ENCODE assay signal across 4 cellular contexts in the genomic region with DNA sequence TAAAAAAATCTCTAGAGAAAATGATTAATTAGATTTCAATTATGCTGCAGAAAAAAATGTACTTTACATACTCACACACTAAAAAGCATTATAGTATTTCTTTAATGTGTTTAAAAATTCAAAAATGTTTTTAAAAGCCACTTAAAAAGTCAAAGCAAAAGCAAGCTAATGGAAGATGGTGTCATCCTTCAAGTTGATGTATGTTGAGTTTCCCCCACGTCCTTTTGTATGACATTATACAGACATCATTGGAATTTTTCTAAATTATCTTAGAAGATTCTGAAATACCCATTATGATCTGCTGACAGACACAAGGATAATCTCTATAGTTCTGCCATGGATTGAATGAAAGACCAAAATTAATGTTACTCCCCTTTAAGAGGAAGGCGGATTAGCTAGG.
A peak's percentile ranks its signal among the peaks of the same experiment; 100 is the strongest.
TF ChIP-seq lines count a peak whose summit lies in the region.

No MANE protein-coding gene starts in this region.

TF ChIP-seq in HEK293, 187 proteins besides CTCF, POLR2A, EP300 and RAD21:
- TF ChIP-seq GLI2 (tag by site-specific recombination; IDR thresholded peaks at IDR 0.05; ENCODE audit: borderline replicate concordance, low read depth) (no peak), ZNF596 (tag by site-specific recombination; IDR thresholded peaks at IDR 0.05) (0 out of 2 replicates have a peak, but pooled peaks have one; percentile 48), ELK4 (IDR thresholded peaks at IDR 0.05; ENCODE audit: borderline replicate concordance, low read depth, low read length) (no peak)
TF ChIP-seq in HEK293: peak in this region for 1.

TF ChIP-seq in IMR-90, 13 proteins besides CTCF, POLR2A, EP300 and RAD21:
- TF ChIP-seq SMC3 (IDR thresholded peaks at IDR 0.05; ENCODE audit: low read depth, low read length) (no peak), RFX5 (IDR thresholded peaks at IDR 0.05; ENCODE audit: low read depth, low read length) (no peak), CHD1 (IDR thresholded peaks at IDR 0.05; ENCODE audit: low read depth, low read length) (no peak), MAZ (IDR thresholded peaks at IDR 0.05; ENCODE audit: borderline replicate concordance, low read depth, low read length) (no peak), NFE2L2 (IDR thresholded peaks at IDR 0.05; ENCODE audit: low read depth, low read length) (no peak), ELK1 (IDR thresholded peaks at IDR 0.05; ENCODE audit: borderline replicate concordance, low read depth, low read length) (no peak), USF2 (IDR thresholded peaks at IDR 0.05; ENCODE audit: low read depth, low read length) (no peak), FOS (IDR thresholded peaks at IDR 0.05; ENCODE audit: low read depth, low read length) (no peak), BHLHE40 (IDR thresholded peaks at IDR 0.05; ENCODE audit: low read depth, low read length) (no peak), CEBPB (IDR thresholded peaks at IDR 0.05; ENCODE audit: low read depth, low read length) (no peak), MAFK (IDR thresholded peaks at IDR 0.05; ENCODE audit: low read depth, low read length) (no peak), MXI1 (IDR thresholded peaks at IDR 0.05; ENCODE audit: borderline replicate concordance, low read depth, low read length) (no peak), RCOR1 (IDR thresholded peaks at IDR 0.05; ENCODE audit: insufficient replicate concordance, low read length) (no peak)
TF ChIP-seq in IMR-90: peak in this region for 0.

TF ChIP-seq in H1, 55 proteins besides CTCF, POLR2A, EP300 and RAD21:
- TF ChIP-seq MAFK (IDR thresholded peaks at IDR 0.05; ENCODE audit: low read depth, low read length) (no peak), CHD1 (IDR thresholded peaks at IDR 0.05; ENCODE audit: low read depth, low read length) (no peak), BACH1 (IDR thresholded peaks at IDR 0.05; ENCODE audit: low read length) (no peak), RNF2 (IDR thresholded peaks at IDR 0.05; ENCODE audit: borderline replicate concordance, low read depth, low read length, missing control alignments, poor library complexity, severe bottlenecking) (no peak), HDAC2 (IDR thresholded peaks at IDR 0.05; ENCODE audit: borderline replicate concordance in 1 of 2, low read depth in 2 of 2, low read length in 2 of 2) (no peak), NRF1 (IDR thresholded peaks at IDR 0.05; ENCODE audit: low read depth, low read length) (no peak), NANOG (IDR thresholded peaks at IDR 0.05; ENCODE audit: insufficient read depth, low read depth, low read length, poor library complexity, severe bottlenecking) (no peak), TEAD4 (IDR thresholded peaks at IDR 0.05; ENCODE audit: low read depth, low read length) (no peak), CTBP2 (IDR thresholded peaks at IDR 0.05; ENCODE audit: borderline replicate concordance, insufficient read depth, insufficient read length, low read length) (no peak), SAP30 (IDR thresholded peaks at IDR 0.05; ENCODE audit: insufficient read depth, insufficient replicate concordance, low read length) (no peak)

TF ChIP-seq in neural cell, 6 proteins besides CTCF, POLR2A, EP300 and RAD21:
- TF ChIP-seq EZH2 (IDR thresholded peaks at IDR 0.05; ENCODE audit: borderline replicate concordance, insufficient read depth, low read length, poor library complexity, severe bottlenecking) (no peak), POLR2AphosphoS5 (IDR thresholded peaks at IDR 0.05) (peak; percentile 24)
